Comparison of ENCODE assay signal across 15 cellular contexts in the genomic region with DNA sequence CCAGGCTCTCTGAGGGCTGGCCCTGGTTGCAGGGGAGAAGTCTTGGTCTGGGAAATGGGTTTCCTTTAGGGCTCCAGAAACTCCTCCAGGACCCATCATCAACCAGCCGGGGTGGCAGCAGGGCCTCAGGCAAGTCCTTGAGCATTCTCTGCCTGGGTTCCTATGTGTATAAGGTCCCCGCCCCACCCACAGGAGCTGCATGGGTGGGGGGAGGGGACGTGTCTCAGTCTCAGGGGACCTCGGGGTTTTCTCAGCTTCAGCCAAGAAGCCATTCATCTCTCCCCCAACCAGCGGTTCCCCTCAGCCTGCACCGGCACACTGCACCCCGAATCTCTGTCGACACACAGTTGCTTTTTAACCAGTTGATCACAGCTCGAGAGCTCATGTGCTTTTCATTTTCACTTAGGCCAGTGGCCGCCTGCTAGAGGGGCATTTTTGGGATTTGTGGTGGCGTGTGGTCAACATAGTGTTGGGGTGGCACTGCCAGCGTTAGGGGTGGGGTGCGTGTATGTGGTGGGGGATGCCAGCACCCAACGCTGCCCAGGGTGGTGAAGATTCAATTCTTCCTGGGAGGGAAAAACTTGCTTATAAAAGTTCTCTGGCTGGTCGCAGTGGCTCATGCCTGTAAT. TPM values are rescaled to one million over a fixed set of nuclear protein-coding genes. Genes with fewer than 3 reads are reported as not detected.
DNase-seq lines count a peak whose midpoint lies in the region; ATAC-seq and TF ChIP-seq lines count a peak whose summit lies in the region.
"Had no signal": no experiment of that assay in that cellular context is flagged by ENCODE, and none has a peak within 500 bp of the region (broad histone marks: within the 10 kb centered on the region; RNA-seq: fewer than 3 reads in every experiment).

No MANE protein-coding gene starts in this region.

- no peaks in the 10 kb centered on the region for H3K27me3 ChIP-seq in DOHH2 (ENCODE audit: control insufficient read depth, low read length)
- no peaks in the 10 kb centered on the region for H3K27me3 ChIP-seq in Karpas-422 (ENCODE audit: low read length)
- H3K27me3 ChIP-seq in endodermal cell (ENCODE audit: control insufficient read depth, insufficient read depth, low read length, poor library complexity, severe bottlenecking): peaks cover 39% of the 10 kb centered on the region

- no peaks in the 10 kb centered on the region for H3K27me3 Mint-ChIP-seq in central memory CD8-positive, alpha-beta T cell
- peaks cover 31% of the 10 kb centered on the region for H3K27me3 Mint-ChIP-seq in endodermal cell (ENCODE audit: insufficient read depth)

- H4K20me1 ChIP-seq in DOHH2 (ENCODE audit: control insufficient read depth, insufficient read depth, low read depth, low read length): peaks cover 27% of the 10 kb centered on the region; the same call in 1 of the 2 replicates
- H4K20me1 ChIP-seq in Karpas-422 (ENCODE audit: insufficient read depth, low read depth, low read length): peaks cover 15% of the 10 kb centered on the region

- no peaks in the 10 kb centered on the region for H3K9me3 Mint-ChIP-seq in central memory CD8-positive, alpha-beta T cell
- no peaks in the 10 kb centered on the region for H3K9me3 Mint-ChIP-seq in endodermal cell

- H3K9me2 ChIP-seq in DOHH2 (replicated peaks; ENCODE audit: control insufficient read depth, low read length) (no peaks in the 10 kb centered on the region), Karpas-422 (replicated peaks; ENCODE audit: insufficient read depth, low read length) (no peaks in the 10 kb centered on the region)

- H3F3A ChIP-seq in DOHH2 (ENCODE audit: control insufficient read depth, insufficient read depth): no peaks in the 10 kb centered on the region

- 85 to 89% methylated on average over 7 to 15 of the region's 15 CpGs for WGBS in endodermal cell (ENCODE audit: insufficient coverage in 1 of 2, insufficient read length in 1 of 2), 2 experiments

- H3K4me1 Mint-ChIP-seq in central memory CD8-positive, alpha-beta T cell: peaks cover 72% of the 10 kb centered on the region
- H3K4me1 Mint-ChIP-seq in endodermal cell: peaks cover 21% of the 10 kb centered on the region

- peak overlapping the region; percentile 93 for H3K4me3 Mint-ChIP-seq in central memory CD8-positive, alpha-beta T cell
- no peak overlapping the region for H3K4me3 Mint-ChIP-seq in endodermal cell

- ATAC-seq in GM18867 (IDR thresholded peaks at IDR 0.05; ENCODE audit: unreplicated experiment): peak; percentile 34
- ATAC-seq in central memory CD8-positive, alpha-beta T cell (replicated peaks; ENCODE audit: extremely low read depth, poor library complexity, severe bottlenecking): peak; percentile 4
- ATAC-seq in HG02981 (IDR thresholded peaks at IDR 0.05; ENCODE audit: unreplicated experiment): no peak
- ATAC-seq: gastroesophageal sphincter, left colon had no signal

- H3K79me2 ChIP-seq in DOHH2 (ENCODE audit: control insufficient read depth, low read length): peaks cover 55% of the 10 kb centered on the region
- H3K79me2 ChIP-seq in Karpas-422 (ENCODE audit: low read length): peaks cover 72% of the 10 kb centered on the region

- peaks cover 54% of the 10 kb centered on the region for H3K4me1 ChIP-seq in DOHH2 (ENCODE audit: control insufficient read depth, low read length)
- peaks cover 51% of the 10 kb centered on the region for H3K4me1 ChIP-seq in Karpas-422 (ENCODE audit: low read length)
- H3K4me1 ChIP-seq in endodermal cell (ENCODE audit: control insufficient read depth, insufficient read depth, low read length): no peaks in the 10 kb centered on the region

- H3K36me3 ChIP-seq in DOHH2 (ENCODE audit: control insufficient read depth, low read length) (peaks cover 63% of the 10 kb centered on the region), Karpas-422 (ENCODE audit: insufficient read depth, low read length) (peaks cover 35% of the 10 kb centered on the region; the same call in 1 of the 2 replicates), endodermal cell (ENCODE audit: control insufficient read depth, insufficient read depth, low read length) (no peaks in the 10 kb centered on the region)
- H3K36me3 ChIP-seq: gastroesophageal sphincter had no signal

- H3K9me3 ChIP-seq in DOHH2 (ENCODE audit: control insufficient read depth, insufficient read depth, low read length) (no peaks in the 10 kb centered on the region), Karpas-422 (ENCODE audit: low read length) (no peaks in the 10 kb centered on the region), endodermal cell (ENCODE audit: control insufficient read depth, low read length) (no peaks in the 10 kb centered on the region)
- H3K9me3 ChIP-seq: gastroesophageal sphincter had no signal

- H3K27ac ChIP-seq in DOHH2 (ENCODE audit: low read depth, low read length) (no peak overlapping the region), Karpas-422 (ENCODE audit: low read length) (peak overlapping the region; percentile 64), endodermal cell (ENCODE audit: low read depth, low read length) (no peak overlapping the region)
- H3K27ac ChIP-seq: gastroesophageal sphincter had no signal

- H2AFZ ChIP-seq in Karpas-422 (ENCODE audit: low read length): no peak overlapping the region

- H3K9ac ChIP-seq in Karpas-422 (ENCODE audit: low read length) (peak overlapping the region; percentile 51), endodermal cell (ENCODE audit: extremely low read depth, low read length, poor library complexity, severe bottlenecking) (no peak overlapping the region)

- no peak overlapping the region for H3K4me3 ChIP-seq in DOHH2 (ENCODE audit: low read length)
- H3K4me3 ChIP-seq in Karpas-422 (ENCODE audit: low read length): no peak overlapping the region; the same call in 1 of the 2 replicates
- H3K4me3 ChIP-seq in endodermal cell (ENCODE audit: low read length): no peak overlapping the region
- H3K4me3 ChIP-seq: gastroesophageal sphincter had no signal

- TF ChIP-seq CTCF in DOHH2 (IDR thresholded peaks at IDR 0.05; ENCODE audit: low read depth, low read length, poor library complexity, severe bottlenecking) (no peak), endodermal cell (conservative IDR thresholded peaks at IDR 0.05) (no peak)

- DNase-seq in Karpas-422 (peak; percentile 73), endodermal cell (no peak), posterior cingulate gyrus (no peak), NCI-H2081 (lab: John Stamatoyannopoulos, UW) (no peak)
- peak in 1 of 2 donors; percentile 56 for DNase-seq in central memory CD8-positive, alpha-beta T cell (ENCODE audit: low spot score in 2 of 2)
- DNase-seq: amygdala; left colon; NCI-H1092; NCI-H446; stimulated activated CD4-positive, alpha-beta T cell treated with anti-CD3 and anti-CD28 coated beads, Interleukin-15, amount 100 ng/mL, for 24 hours had no signal

- H3K27ac Mint-ChIP-seq in central memory CD8-positive, alpha-beta T cell (ENCODE audit: low read depth): peak overlapping the region; percentile 100
- H3K27ac Mint-ChIP-seq in endodermal cell: no peak overlapping the region

- intact Hi-C loops in posterior cingulate gyrus (cut with DNase I): no loop called here

- H3K36me3 Mint-ChIP-seq in central memory CD8-positive, alpha-beta T cell (ENCODE audit: insufficient read depth): peaks cover 96% of the 10 kb centered on the region
- no peaks in the 10 kb centered on the region for H3K36me3 Mint-ChIP-seq in endodermal cell (ENCODE audit: low read depth)

- peak overlapping the region; percentile 38 for H3K4me2 ChIP-seq in DOHH2 (ENCODE audit: low read length)
- H3K4me2 ChIP-seq in Karpas-422 (ENCODE audit: low read depth, low read length, poor library complexity, severe bottlenecking): peak overlapping the region; percentile 70

RNA-seq across cellular contexts. Expression of gene RUNX3, which starts 6.5 kb away (rescaled TPM):
- total RNA-seq in Karpas-422 (2014; rRNA removed; shearing (Covaris generic); ENCODE audit: low replicate concordance): 35.2 and 36.6 TPM in 2 replicates
- under 1 TPM; 0.24 to 0.31 TPM for total RNA-seq in endodermal cell
- polyA plus RNA-seq in endodermal cell (2013, experiment 1 of 2): 0.14 TPM
- 0.17 TPM for polyA plus RNA-seq in endodermal cell (2013, experiment 2 of 2)
- total RNA-seq: dermis microvascular lymphatic vessel endothelial cell had no signal

Comparison
In these comparisons a context has a peak if more than half of its experiments do, and no peak if none do; other contexts are left out.
1. RNA of gene RUNX3, which starts 6.5 kb away (total RNA-seq): 35.2 to 36.6 TPM in Karpas-422; 0.24 to 0.31 TPM in endodermal cell; every median in the first group is over 10 times any median in the second.